In the genomic region with DNA sequence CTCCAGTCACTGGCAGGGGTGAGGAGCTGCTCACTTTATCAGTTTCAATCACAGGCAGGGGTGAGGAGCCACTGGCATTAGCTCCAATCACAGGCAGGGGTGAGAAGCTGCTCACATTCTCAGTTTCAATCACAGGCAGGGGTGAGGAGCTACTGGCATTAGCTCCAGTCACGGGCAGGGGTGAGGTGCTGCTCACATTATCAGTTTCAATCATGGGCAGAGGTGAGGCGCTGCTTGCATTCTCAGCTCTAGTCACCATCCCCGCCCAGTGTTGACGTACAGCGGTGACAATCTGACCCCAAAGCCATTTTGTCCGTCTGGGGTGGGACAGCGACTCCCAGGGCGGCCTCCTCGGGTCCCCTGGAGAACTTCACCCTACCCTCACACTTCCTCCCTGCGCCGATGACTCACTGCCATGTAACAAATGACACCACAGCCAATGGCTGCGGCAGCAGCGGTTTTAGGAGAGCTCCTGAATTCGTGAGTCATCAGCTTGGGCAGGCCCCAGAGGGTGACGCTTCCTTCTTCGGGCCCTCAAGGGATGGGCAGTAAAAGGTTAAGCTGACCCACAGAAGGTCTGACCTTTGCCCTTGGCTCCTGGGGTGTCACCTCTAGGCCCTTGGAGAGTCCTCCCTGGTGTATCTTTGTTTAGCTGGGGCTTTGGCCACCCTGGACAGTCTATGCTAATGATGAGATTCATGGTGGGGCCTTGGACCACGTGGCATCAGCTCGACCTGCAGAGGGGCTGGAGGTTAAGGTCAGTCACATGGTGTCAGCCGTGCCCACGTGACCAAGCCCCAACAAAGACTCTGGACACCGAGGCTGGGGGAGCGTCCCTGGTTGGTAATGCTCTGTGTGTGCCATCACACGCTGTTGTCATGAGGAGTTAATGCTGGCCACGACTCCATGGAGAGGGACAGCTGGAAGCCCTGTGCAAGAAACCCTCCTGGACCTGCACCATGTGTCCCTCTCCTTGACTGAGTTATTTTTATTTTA, we compare ENCODE assay signal across 13 cellular contexts.
A peak's percentile ranks its signal among the peaks of the same experiment; 100 is the strongest.
DNase-seq lines count a peak whose midpoint lies in the region; ATAC-seq and TF ChIP-seq lines count a peak whose summit lies in the region.
"Had no signal": no experiment of that assay in that cellular context is flagged by ENCODE, and none has a peak within 500 bp of the region (broad histone marks: within the 10 kb centered on the region; RNA-seq: fewer than 3 reads in every experiment).

No MANE protein-coding gene starts in this region.

- TF ChIP-seq CTCF in RWPE1 (conservative IDR thresholded peaks at IDR 0.05; ENCODE audit: low read depth) = no peak
- no peak for TF ChIP-seq CTCF in left ventricle myocardium inferior (IDR thresholded peaks at IDR 0.05; ENCODE audit: borderline replicate concordance)

- H3K27ac ChIP-seq in RWPE1 (no peak overlapping the region), left ventricle myocardium inferior (replicated peaks) (no peak overlapping the region)
- H3K27ac ChIP-seq: colonic mucosa, right atrium auricular region had no signal

- no peak overlapping the region for H3K4me3 ChIP-seq in left ventricle myocardium inferior
- H3K4me3 ChIP-seq: colonic mucosa, lung, right atrium auricular region had no signal

- ATAC-seq in GM18505 (IDR thresholded peaks at IDR 0.05; ENCODE audit: unreplicated experiment) = no peak

- H3K36me3 ChIP-seq in left ventricle myocardium inferior = no peaks in the 10 kb centered on the region
- H3K36me3 ChIP-seq: colonic mucosa, right atrium auricular region had no signal

- no peak for TF ChIP-seq POLR2A in GM18505 (IDR thresholded peaks at IDR 0.05; ENCODE audit: borderline replicate concordance, extremely low read depth, insufficient read depth, insufficient read length)

- intact Hi-C loops in left ventricle myocardium inferior (cut with micrococcal nuclease) = no loop called here

- H3K9me3 ChIP-seq in left ventricle myocardium inferior (replicated peaks) = peaks cover 14% of the 10 kb centered on the region
- H3K9me3 ChIP-seq: colonic mucosa had no signal

- no peaks in the 10 kb centered on the region for H3K4me1 ChIP-seq in left ventricle myocardium inferior
- H3K4me1 ChIP-seq: colonic mucosa, right atrium auricular region had no signal

- DNase-seq in A172 (ENCODE audit: low spot score) = peak; percentile 98
- DNase-seq in HCEC 1CT = peak; percentile 95
- DNase-seq in RWPE1 (ENCODE audit: low spot score) = peak; percentile 30
- DNase-seq in fibroblast of peridontal ligament (ENCODE audit: extremely low read depth) = peak; percentile 68
- DNase-seq in DMS 273 treated with DMSO at 0.1 percent for 48 hours (lab: John Stamatoyannopoulos, UW) = no peak
- no peak for DNase-seq in left ventricle myocardium inferior
- no peak for DNase-seq in NCI-H187 treated with DMSO at 0.1 percent for 48 hours (lab: John Stamatoyannopoulos, UW)
- DNase-seq: colonic mucosa, glutamatergic neuron, NCI-H345 had no signal

- CTCF ChIA-PET in RWPE1 (lab: Yijun Ruan, JAX) = interaction anchor here (0.7 kb wide), 1 partner anchor 9 kb away, joined by 5 read pairs; no protein-coding TSS in a partner anchor

- POLR2A ChIA-PET in RWPE1 (lab: Yijun Ruan, JAX; ENCODE audit: low non-redundant PET) = interaction anchor here (0.6 to 0.7 kb wide), 3 partner anchors 9 to 1468 kb away, joined by 4 to 8 read pairs (median 5); no protein-coding TSS in a partner anchor

- H3K27me3 ChIP-seq in left ventricle myocardium inferior (ENCODE audit: low read depth) = peaks cover 34% of the 10 kb centered on the region
- H3K27me3 ChIP-seq: colonic mucosa, right atrium auricular region had no signal

Comparison
In these comparisons a context has a peak if more than half of its experiments do, and no peak if none do; other contexts are left out.
1. DNase-seq: peak in A172 (single experiment), HCEC 1CT (single experiment), RWPE1 (single experiment) and fibroblast of peridontal ligament (single experiment); none in DMS 273 treated with DMSO at 0.1 percent for 48 hours (single experiment), left ventricle myocardium inferior (single experiment) and NCI-H187 treated with DMSO at 0.1 percent for 48 hours (single experiment).